20 cellular contexts compared by ENCODE assay signal in the genomic region with DNA sequence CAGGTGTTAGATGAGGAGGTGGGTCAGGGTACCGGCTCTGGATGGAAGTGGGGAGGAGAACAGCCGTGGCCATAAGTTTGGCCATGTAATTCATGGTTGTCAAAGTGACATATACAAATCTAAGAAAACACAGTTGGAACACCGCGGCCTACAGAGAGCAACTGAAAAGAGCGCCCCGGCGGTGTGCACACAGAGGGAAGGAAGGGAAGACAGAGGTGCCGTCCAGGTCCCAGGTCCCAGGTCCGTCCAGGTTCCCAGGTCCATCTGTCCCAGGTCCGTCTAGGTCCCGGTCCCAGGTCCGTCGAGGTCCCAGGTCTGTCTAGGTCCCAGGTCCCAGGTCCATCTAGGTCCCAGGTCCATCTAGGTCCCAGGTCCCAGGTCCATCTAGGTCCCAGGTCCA. TPM values are rescaled to one million over a fixed set of nuclear protein-coding genes. Genes with fewer than 3 reads are reported as not detected.
DNase-seq lines count a peak whose midpoint lies in the region; ATAC-seq and TF ChIP-seq lines count a peak whose summit lies in the region.
"Had no signal": no experiment of that assay in that cellular context is flagged by ENCODE, and none has a peak within 500 bp of the region (broad histone marks: within the 10 kb centered on the region; RNA-seq: fewer than 3 reads in every experiment).

No MANE protein-coding gene starts in this region.

- no peak for TF ChIP-seq CTCF in right atrium auricular region (IDR thresholded peaks at IDR 0.05)
- no peak for TF ChIP-seq CTCF in HCT116 (IDR thresholded peaks at IDR 0.05 in 2 of 3, conservative IDR thresholded peaks at IDR 0.05 in 1 of 3; ENCODE audit: borderline replicate concordance in 1 of 3, insufficient read depth in 1 of 3, low read depth in 2 of 3, low read length in 2 of 3)

- H3K9ac ChIP-seq in HCT116 (ENCODE audit: low read length): no peak overlapping the region
- H3K9ac ChIP-seq: BLaER1 had no signal

- no peak overlapping the region for H3K4me2 ChIP-seq in HCT116 (ENCODE audit: low read length)
- H3K4me2 ChIP-seq: BLaER1 had no signal

- H3K27ac Mint-ChIP-seq in central memory CD8-positive, alpha-beta T cell (ENCODE audit: low read depth): peak overlapping the region; percentile 76
- peak overlapping the region; percentile 23 for H3K27ac Mint-ChIP-seq in stimulated activated effector memory CD8-positive, alpha-beta T cell treated with anti-CD3 and anti-CD28 coated beads, Interleukin-12 subunit alpha, Interleukin-12 subunit beta, amount 100 ng/mL, for 72 hours

- H3K9me3 Mint-ChIP-seq in central memory CD8-positive, alpha-beta T cell: no peaks in the 10 kb centered on the region
- no peaks in the 10 kb centered on the region for H3K9me3 Mint-ChIP-seq in stimulated activated effector memory CD8-positive, alpha-beta T cell treated with anti-CD3 and anti-CD28 coated beads, Interleukin-12 subunit alpha, Interleukin-12 subunit beta, amount 100 ng/mL, for 72 hours

- H3K4me3 Mint-ChIP-seq in central memory CD8-positive, alpha-beta T cell: no peak overlapping the region
- no peak overlapping the region for H3K4me3 Mint-ChIP-seq in stimulated activated effector memory CD8-positive, alpha-beta T cell treated with anti-CD3 and anti-CD28 coated beads, Interleukin-12 subunit alpha, Interleukin-12 subunit beta, amount 100 ng/mL, for 72 hours

- no peaks in the 10 kb centered on the region for H3K9me3 ChIP-seq in right atrium auricular region
- peaks cover 0 to 4% of the 10 kb centered on the region in 2 experiments; a peak in 1 of 4 replicates for H3K9me3 ChIP-seq in HCT116 (ENCODE audit: control insufficient read depth in 1 of 2, insufficient read depth in 1 of 2, low read depth in 1 of 2, low read length in 2 of 2)

- H3K27me3 ChIP-seq in right atrium auricular region (no peaks in the 10 kb centered on the region), HCT116 (ENCODE audit: insufficient read depth, low read length) (no peaks in the 10 kb centered on the region)
- H3K27me3 ChIP-seq: BLaER1 had no signal

- peaks cover 0 to 17% of the 10 kb centered on the region in 2 donors for H3K4me1 ChIP-seq in right atrium auricular region
- H3K4me1 ChIP-seq in HCT116 (ENCODE audit: control insufficient read depth in 1 of 2, insufficient read depth in 2 of 2, low read length in 2 of 2): peaks cover 6% of the 10 kb centered on the region in 2 experiments

- ATAC-seq in left cardiac atrium (no peak), HCT116 (no peak), GM21515 (IDR thresholded peaks at IDR 0.05; ENCODE audit: unreplicated experiment) (no peak)
- ATAC-seq in central memory CD8-positive, alpha-beta T cell (replicated peaks; ENCODE audit: extremely low read depth, poor library complexity, severe bottlenecking): no peak
- ATAC-seq in stimulated activated effector memory CD8-positive, alpha-beta T cell treated with anti-CD3 and anti-CD28 coated beads, Interleukin-12 subunit alpha, Interleukin-12 subunit beta, amount 100 ng/mL, for 72 hours: no peak

- H4K20me1 ChIP-seq in HCT116 (ENCODE audit: insufficient read depth): peaks cover 4% of the 10 kb centered on the region; the same call in 1 of the 2 replicates

- no peaks in the 10 kb centered on the region for H3K9me2 ChIP-seq in HCT116 (ENCODE audit: insufficient read depth)

- intact Hi-C loops in left cardiac atrium (cut with DNase I) (no loop called here), HCT116 (cut with micrococcal nuclease) (no loop called here)

- peaks cover 11% of the 10 kb centered on the region for H3K36me3 Mint-ChIP-seq in central memory CD8-positive, alpha-beta T cell (ENCODE audit: insufficient read depth)
- H3K36me3 Mint-ChIP-seq in stimulated activated effector memory CD8-positive, alpha-beta T cell treated with anti-CD3 and anti-CD28 coated beads, Interleukin-12 subunit alpha, Interleukin-12 subunit beta, amount 100 ng/mL, for 72 hours: peaks cover 32% of the 10 kb centered on the region

- CTCF ChIA-PET in HCT116 (lab: Charles Lee): no interaction called here

- TF ChIP-seq RAD21 in HCT116 (IDR thresholded peaks at IDR 0.05; ENCODE audit: low read depth): no peak

- BruUV-seq in HCT116 (replicated peaks; lab: Mats Ljungman, UMichigan): no TSS peak

- POLR2A ChIA-PET in HCT116 (lab: Charles Lee): interaction anchor here (0.6 kb wide), 1 partner anchor 9 kb away, joined by 3 read pairs; no protein-coding TSS in a partner anchor

- no peak overlapping the region for H2AFZ ChIP-seq in HCT116 (ENCODE audit: low read depth, low read length, poor library complexity, severe bottlenecking)

- RAD21 ChIA-PET in HCT116 (lab: Charles Lee; ENCODE audit: low non-redundant PET in 1 of 2, low total read pairs in 2 of 2, uncharacterized antibody in 2 of 2, unreplicated experiment in 2 of 2): no interaction called here

- H3K4me3 ChIP-seq in right atrium auricular region (no peak overlapping the region), HCT116 (replicated peaks in 1 of 2; ENCODE audit: low read depth in 1 of 2, low read length in 2 of 2) (no peak overlapping the region)
- H3K4me3 ChIP-seq: BLaER1 had no signal

- peaks cover 6% of the 10 kb centered on the region for H3K4me1 Mint-ChIP-seq in central memory CD8-positive, alpha-beta T cell
- H3K4me1 Mint-ChIP-seq in stimulated activated effector memory CD8-positive, alpha-beta T cell treated with anti-CD3 and anti-CD28 coated beads, Interleukin-12 subunit alpha, Interleukin-12 subunit beta, amount 100 ng/mL, for 72 hours: peaks cover 5% of the 10 kb centered on the region

- H3K79me2 ChIP-seq in HCT116 (ENCODE audit: insufficient read depth, low read length): peaks cover 31% of the 10 kb centered on the region

- H3K36me3 ChIP-seq in right atrium auricular region (no peaks in the 10 kb centered on the region), HCT116 (ENCODE audit: control insufficient read depth in 1 of 2, insufficient read depth in 2 of 2, low read length in 2 of 2) (peaks cover 0 to 6% of the 10 kb centered on the region in 2 experiments; a peak in 1 of 4 replicates)

- peak; percentile 17 for TF ChIP-seq POLR2A in HCT116 (IDR thresholded peaks at IDR 0.05; ENCODE audit: borderline replicate concordance, extremely low read depth, insufficient read depth, insufficient read length)

- DNase-seq in left cardiac atrium (peak; percentile 13), right atrium auricular region (ENCODE audit: low spot score) (no peak), HCT116 (ENCODE audit: low read depth, low spot score) (no peak), GM19238 (ENCODE audit: insufficient read length, low spot score) (no peak), KG1 (lab: John Stamatoyannopoulos, UW) (no peak)
- no peak for DNase-seq in central memory CD8-positive, alpha-beta T cell (ENCODE audit: low spot score in 2 of 2)
- DNase-seq in stimulated activated effector memory CD8-positive, alpha-beta T cell treated with anti-CD3 and anti-CD28 coated beads, Interleukin-12 subunit alpha, Interleukin-12 subunit beta, amount 100 ng/mL, for 72 hours (ENCODE audit: low spot score in 2 of 2): no peak
- DNase-seq: DMS 273 treated with DMSO at 0.1 percent for 48 hours, GDM1, MV-4-11, NCI-H1417 treated with DMSO at 0.1 percent for 48 hours, NCI-H1930, NCI-H2171, NCI-H446 treated with DMSO at 0.1 percent for 48 hours, OCI-M1 had no signal

- H3K27me3 Mint-ChIP-seq in central memory CD8-positive, alpha-beta T cell: no peaks in the 10 kb centered on the region

- H3K27ac ChIP-seq in right atrium auricular region (no peak overlapping the region), HCT116 (ENCODE audit: low read depth, low read length) (no peak overlapping the region)
- H3K27ac ChIP-seq: BLaER1 had no signal

TF ChIP-seq in HCT116, 20 proteins besides CTCF, POLR2A, EP300 and RAD21:
- TF ChIP-seq POLR2AphosphoS5 (IDR thresholded peaks at IDR 0.05; ENCODE audit: low read depth, low read length): peak; percentile 41; the same call in 1 of the 2 replicates
- peak; percentile 15; the same call in 1 of the 2 replicates for TF ChIP-seq JUND (IDR thresholded peaks at IDR 0.05)
- no peak for TF ChIP-seq CEBPB (IDR thresholded peaks at IDR 0.05; ENCODE audit: low read depth)

RNA-seq across cellular contexts. Expression of a gene that starts 4.5 kb away (rescaled TPM):
- total RNA-seq in left cardiac atrium (100 to 1,000 TPM; 112 to 134 TPM), right atrium auricular region (100 to 1,000 TPM; 160 to 218 TPM), HCT116 (2021; ENCODE audit: unreplicated experiment) (131 TPM)
- polyA plus RNA-seq in HCT116 (2012): 112 and 144 TPM in 2 replicates

RNA-seq across cellular contexts. Expression of a gene that starts 9.4 kb away (rescaled TPM):
- total RNA-seq in left cardiac atrium (1 to 10 TPM; 2.2 to 3.0 TPM), right atrium auricular region (1 to 10 TPM; 2.2 to 2.4 TPM), HCT116 (2021; ENCODE audit: unreplicated experiment) (not detected)
- polyA plus RNA-seq in HCT116 (2012): 0.06 and 0.07 TPM in 2 replicates
- total RNA-seq: A172, HT1080, RPMI7951 had no signal

RNA-seq across cellular contexts. Expression of a gene that starts 12.5 kb away (rescaled TPM):
- total RNA-seq in left cardiac atrium (10 to 100 TPM; 56.0 to 89.0 TPM), right atrium auricular region (10 to 100 TPM; 41.6 to 44.2 TPM), HCT116 (2021; ENCODE audit: unreplicated experiment) (173 TPM)
- 125 and 138 TPM in 2 replicates for polyA plus RNA-seq in HCT116 (2012)

RNA-seq across cellular contexts. Expression of a gene that starts 23.9 kb away (rescaled TPM):
- 10 to 100 TPM; 24.9 to 66.4 TPM for total RNA-seq in left cardiac atrium
- total RNA-seq in right atrium auricular region: 10 to 100 TPM; 13.0 to 15.2 TPM
- 50.6 TPM for total RNA-seq in HCT116 (2021; ENCODE audit: unreplicated experiment)
- polyA plus RNA-seq in HCT116 (2012): 17.5 and 18.9 TPM in 2 replicates

RNA-seq across cellular contexts. Expression of a gene that starts 36.6 kb away (rescaled TPM):
- total RNA-seq in left cardiac atrium: 100 to 1,000 TPM; 184 to 199 TPM
- 100 to 1,000 TPM; 155 to 159 TPM for total RNA-seq in right atrium auricular region
- 200 TPM for total RNA-seq in HCT116 (2021; ENCODE audit: unreplicated experiment)
- polyA plus RNA-seq in HCT116 (2012): 114 and 142 TPM in 2 replicates
